1 cellular context compared by ENCODE assay signal in the genomic region with DNA sequence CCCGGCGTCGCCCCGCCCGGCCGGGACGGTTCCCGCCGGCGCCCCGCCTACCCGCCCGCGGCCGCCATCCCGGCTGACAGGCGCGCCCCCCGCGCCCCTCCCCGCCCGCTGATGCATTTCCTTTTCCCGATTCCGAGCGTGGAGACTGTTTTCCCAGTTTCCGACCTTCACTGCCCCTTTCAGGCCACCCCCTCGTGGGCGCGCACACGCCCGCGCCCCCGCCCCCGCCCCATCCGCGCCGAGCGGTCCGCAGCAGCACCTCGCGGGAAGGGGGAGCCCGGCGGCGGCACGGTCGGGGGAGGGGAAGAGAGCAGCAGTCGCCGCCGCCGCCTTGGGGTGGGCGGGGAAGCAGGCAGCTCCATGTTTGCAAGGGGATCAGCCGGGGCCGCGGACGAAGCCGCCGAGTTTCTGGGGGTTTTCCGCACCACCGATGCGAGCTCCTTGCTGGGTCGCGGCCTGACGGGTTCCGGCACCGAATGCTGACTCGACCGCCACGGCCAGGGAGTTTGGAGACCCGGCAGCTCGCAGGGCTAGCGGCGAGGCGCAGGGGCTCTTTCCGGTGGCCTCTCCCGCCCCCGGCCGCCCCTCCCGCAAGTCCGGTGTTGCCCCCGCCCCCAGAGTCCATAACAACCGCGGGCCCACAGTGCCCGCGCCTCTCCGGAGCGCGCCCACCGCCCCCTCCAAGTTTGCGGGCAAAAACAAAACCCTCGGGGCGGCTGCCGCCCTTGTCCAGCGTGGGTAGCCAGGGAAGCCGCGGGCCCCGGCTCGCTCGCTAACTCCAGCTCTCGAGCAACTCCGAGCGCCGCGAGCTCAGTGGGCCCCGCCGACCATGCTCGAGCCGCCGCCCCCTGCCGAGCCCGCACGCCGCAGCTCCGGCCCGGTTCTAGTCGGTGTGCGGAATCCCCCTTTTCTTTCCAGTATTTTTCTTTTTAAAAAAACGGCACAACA.
TF ChIP-seq lines count a peak whose summit lies in the region.

No MANE protein-coding gene starts in this region.

TF ChIP-seq in GM12878, 131 proteins besides CTCF, POLR2A, EP300 and RAD21 (continued from another document and continues in another):
- TF ChIP-seq, protein P1, sequence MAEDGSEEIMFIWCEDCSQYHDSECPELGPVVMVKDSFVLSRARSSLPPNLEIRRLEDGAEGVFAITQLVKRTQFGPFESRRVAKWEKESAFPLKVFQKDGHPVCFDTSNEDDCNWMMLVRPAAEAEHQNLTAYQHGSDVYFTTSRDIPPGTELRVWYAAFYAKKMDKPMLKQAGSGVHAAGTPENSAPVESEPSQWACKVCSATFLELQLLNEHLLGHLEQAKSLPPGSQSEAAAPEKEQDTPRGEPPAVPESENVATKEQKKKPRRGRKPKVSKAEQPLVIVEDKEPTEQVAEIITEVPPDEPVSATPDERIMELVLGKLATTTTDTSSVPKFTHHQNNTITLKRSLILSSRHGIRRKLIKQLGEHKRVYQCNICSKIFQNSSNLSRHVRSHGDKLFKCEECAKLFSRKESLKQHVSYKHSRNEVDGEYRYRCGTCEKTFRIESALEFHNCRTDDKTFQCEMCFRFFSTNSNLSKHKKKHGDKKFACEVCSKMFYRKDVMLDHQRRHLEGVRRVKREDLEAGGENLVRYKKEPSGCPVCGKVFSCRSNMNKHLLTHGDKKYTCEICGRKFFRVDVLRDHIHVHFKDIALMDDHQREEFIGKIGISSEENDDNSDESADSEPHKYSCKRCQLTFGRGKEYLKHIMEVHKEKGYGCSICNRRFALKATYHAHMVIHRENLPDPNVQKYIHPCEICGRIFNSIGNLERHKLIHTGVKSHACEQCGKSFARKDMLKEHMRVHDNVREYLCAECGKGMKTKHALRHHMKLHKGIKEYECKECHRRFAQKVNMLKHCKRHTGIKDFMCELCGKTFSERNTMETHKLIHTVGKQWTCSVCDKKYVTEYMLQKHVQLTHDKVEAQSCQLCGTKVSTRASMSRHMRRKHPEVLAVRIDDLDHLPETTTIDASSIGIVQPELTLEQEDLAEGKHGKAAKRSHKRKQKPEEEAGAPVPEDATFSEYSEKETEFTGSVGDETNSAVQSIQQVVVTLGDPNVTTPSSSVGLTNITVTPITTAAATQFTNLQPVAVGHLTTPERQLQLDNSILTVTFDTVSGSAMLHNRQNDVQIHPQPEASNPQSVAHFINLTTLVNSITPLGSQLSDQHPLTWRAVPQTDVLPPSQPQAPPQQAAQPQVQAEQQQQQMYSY (CRISPR knock-in tag; IDR thresholded peaks at IDR 0.05): no peak
- TF ChIP-seq NBN (IDR thresholded peaks at IDR 0.05): no peak; the same call in 1 of the 2 replicates
- peak; percentile 12; the same call in 1 of the 2 replicates for TF ChIP-seq BACH1 (IDR thresholded peaks at IDR 0.05; ENCODE audit: borderline replicate concordance)
- TF ChIP-seq, protein P2, sequence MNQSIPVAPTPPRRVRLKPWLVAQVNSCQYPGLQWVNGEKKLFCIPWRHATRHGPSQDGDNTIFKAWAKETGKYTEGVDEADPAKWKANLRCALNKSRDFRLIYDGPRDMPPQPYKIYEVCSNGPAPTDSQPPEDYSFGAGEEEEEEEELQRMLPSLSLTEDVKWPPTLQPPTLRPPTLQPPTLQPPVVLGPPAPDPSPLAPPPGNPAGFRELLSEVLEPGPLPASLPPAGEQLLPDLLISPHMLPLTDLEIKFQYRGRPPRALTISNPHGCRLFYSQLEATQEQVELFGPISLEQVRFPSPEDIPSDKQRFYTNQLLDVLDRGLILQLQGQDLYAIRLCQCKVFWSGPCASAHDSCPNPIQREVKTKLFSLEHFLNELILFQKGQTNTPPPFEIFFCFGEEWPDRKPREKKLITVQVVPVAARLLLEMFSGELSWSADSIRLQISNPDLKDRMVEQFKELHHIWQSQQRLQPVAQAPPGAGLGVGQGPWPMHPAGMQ (IDR thresholded peaks at IDR 0.05; ENCODE audit: borderline replicate concordance): no peak
- no peak for TF ChIP-seq MYC (IDR thresholded peaks at IDR 0.05; ENCODE audit: insufficient read depth, insufficient read length, insufficient replicate concordance, low read length, severe bottlenecking)
- TF ChIP-seq, protein P3, sequence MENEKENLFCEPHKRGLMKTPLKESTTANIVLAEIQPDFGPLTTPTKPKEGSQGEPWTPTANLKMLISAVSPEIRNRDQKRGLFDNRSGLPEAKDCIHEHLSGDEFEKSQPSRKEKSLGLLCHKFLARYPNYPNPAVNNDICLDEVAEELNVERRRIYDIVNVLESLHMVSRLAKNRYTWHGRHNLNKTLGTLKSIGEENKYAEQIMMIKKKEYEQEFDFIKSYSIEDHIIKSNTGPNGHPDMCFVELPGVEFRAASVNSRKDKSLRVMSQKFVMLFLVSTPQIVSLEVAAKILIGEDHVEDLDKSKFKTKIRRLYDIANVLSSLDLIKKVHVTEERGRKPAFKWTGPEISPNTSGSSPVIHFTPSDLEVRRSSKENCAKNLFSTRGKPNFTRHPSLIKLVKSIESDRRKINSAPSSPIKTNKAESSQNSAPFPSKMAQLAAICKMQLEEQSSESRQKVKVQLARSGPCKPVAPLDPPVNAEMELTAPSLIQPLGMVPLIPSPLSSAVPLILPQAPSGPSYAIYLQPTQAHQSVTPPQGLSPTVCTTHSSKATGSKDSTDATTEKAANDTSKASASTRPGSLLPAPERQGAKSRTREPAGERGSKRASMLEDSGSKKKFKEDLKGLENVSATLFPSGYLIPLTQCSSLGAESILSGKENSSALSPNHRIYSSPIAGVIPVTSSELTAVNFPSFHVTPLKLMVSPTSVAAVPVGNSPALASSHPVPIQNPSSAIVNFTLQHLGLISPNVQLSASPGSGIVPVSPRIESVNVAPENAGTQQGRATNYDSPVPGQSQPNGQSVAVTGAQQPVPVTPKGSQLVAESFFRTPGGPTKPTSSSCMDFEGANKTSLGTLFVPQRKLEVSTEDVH (IDR thresholded peaks at IDR 0.05; ENCODE audit: low read depth, partially characterized antibody): no peak
- no peak for TF ChIP-seq ATF7 (IDR thresholded peaks at IDR 0.05; ENCODE audit: low read depth)
- no peak for TF ChIP-seq ZZZ3 (IDR thresholded peaks at IDR 0.05; ENCODE audit: control insufficient read depth, insufficient read length, low read depth)
- TF ChIP-seq SPI1 (IDR thresholded peaks at IDR 0.05; ENCODE audit: borderline replicate concordance, insufficient read depth, low read depth, low read length): no peak
- TF ChIP-seq KAT2A (conservative IDR thresholded peaks at IDR 0.05; ENCODE audit: control insufficient read depth, low read depth, low read length): no peak
- peak; percentile 4; the same call in 1 of the 2 replicates for TF ChIP-seq MXI1 (IDR thresholded peaks at IDR 0.05; ENCODE audit: low read depth, low read length)
- TF ChIP-seq BCL11A (IDR thresholded peaks at IDR 0.05; ENCODE audit: low read depth, low read length): no peak
- no peak for TF ChIP-seq WRNIP1 (IDR thresholded peaks at IDR 0.05; ENCODE audit: borderline replicate concordance, low read depth, low read length)
- peak in 1 of 2 experiments; percentile 81; a peak in 2 of 3 replicates for TF ChIP-seq EGR1 (IDR thresholded peaks at IDR 0.05; ENCODE audit: borderline replicate concordance in 1 of 2, low read depth in 2 of 2, low read length in 2 of 2)
- TF ChIP-seq, protein P4, sequence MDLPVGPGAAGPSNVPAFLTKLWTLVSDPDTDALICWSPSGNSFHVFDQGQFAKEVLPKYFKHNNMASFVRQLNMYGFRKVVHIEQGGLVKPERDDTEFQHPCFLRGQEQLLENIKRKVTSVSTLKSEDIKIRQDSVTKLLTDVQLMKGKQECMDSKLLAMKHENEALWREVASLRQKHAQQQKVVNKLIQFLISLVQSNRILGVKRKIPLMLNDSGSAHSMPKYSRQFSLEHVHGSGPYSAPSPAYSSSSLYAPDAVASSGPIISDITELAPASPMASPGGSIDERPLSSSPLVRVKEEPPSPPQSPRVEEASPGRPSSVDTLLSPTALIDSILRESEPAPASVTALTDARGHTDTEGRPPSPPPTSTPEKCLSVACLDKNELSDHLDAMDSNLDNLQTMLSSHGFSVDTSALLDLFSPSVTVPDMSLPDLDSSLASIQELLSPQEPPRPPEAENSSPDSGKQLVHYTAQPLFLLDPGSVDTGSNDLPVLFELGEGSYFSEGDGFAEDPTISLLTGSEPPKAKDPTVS (IDR thresholded peaks at IDR 0.05; ENCODE audit: low read depth, low read length): no peak
- TF ChIP-seq, protein P5, sequence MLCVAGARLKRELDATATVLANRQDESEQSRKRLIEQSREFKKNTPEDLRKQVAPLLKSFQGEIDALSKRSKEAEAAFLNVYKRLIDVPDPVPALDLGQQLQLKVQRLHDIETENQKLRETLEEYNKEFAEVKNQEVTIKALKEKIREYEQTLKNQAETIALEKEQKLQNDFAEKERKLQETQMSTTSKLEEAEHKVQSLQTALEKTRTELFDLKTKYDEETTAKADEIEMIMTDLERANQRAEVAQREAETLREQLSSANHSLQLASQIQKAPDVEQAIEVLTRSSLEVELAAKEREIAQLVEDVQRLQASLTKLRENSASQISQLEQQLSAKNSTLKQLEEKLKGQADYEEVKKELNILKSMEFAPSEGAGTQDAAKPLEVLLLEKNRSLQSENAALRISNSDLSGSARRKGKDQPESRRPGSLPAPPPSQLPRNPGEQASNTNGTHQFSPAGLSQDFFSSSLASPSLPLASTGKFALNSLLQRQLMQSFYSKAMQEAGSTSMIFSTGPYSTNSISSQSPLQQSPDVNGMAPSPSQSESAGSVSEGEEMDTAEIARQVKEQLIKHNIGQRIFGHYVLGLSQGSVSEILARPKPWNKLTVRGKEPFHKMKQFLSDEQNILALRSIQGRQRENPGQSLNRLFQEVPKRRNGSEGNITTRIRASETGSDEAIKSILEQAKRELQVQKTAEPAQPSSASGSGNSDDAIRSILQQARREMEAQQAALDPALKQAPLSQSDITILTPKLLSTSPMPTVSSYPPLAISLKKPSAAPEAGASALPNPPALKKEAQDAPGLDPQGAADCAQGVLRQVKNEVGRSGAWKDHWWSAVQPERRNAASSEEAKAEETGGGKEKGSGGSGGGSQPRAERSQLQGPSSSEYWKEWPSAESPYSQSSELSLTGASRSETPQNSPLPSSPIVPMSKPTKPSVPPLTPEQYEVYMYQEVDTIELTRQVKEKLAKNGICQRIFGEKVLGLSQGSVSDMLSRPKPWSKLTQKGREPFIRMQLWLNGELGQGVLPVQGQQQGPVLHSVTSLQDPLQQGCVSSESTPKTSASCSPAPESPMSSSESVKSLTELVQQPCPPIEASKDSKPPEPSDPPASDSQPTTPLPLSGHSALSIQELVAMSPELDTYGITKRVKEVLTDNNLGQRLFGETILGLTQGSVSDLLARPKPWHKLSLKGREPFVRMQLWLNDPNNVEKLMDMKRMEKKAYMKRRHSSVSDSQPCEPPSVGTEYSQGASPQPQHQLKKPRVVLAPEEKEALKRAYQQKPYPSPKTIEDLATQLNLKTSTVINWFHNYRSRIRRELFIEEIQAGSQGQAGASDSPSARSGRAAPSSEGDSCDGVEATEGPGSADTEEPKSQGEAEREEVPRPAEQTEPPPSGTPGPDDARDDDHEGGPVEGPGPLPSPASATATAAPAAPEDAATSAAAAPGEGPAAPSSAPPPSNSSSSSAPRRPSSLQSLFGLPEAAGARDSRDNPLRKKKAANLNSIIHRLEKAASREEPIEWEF (IDR thresholded peaks at IDR 0.05; ENCODE audit: insufficient replicate concordance, low read depth, low read length): no peak
- TF ChIP-seq, protein P6, sequence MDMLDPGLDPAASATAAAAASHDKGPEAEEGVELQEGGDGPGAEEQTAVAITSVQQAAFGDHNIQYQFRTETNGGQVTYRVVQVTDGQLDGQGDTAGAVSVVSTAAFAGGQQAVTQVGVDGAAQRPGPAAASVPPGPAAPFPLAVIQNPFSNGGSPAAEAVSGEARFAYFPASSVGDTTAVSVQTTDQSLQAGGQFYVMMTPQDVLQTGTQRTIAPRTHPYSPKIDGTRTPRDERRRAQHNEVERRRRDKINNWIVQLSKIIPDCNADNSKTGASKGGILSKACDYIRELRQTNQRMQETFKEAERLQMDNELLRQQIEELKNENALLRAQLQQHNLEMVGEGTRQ (IDR thresholded peaks at IDR 0.05; ENCODE audit: borderline replicate concordance, low read depth, low read length): no peak
- TF ChIP-seq, protein P7, sequence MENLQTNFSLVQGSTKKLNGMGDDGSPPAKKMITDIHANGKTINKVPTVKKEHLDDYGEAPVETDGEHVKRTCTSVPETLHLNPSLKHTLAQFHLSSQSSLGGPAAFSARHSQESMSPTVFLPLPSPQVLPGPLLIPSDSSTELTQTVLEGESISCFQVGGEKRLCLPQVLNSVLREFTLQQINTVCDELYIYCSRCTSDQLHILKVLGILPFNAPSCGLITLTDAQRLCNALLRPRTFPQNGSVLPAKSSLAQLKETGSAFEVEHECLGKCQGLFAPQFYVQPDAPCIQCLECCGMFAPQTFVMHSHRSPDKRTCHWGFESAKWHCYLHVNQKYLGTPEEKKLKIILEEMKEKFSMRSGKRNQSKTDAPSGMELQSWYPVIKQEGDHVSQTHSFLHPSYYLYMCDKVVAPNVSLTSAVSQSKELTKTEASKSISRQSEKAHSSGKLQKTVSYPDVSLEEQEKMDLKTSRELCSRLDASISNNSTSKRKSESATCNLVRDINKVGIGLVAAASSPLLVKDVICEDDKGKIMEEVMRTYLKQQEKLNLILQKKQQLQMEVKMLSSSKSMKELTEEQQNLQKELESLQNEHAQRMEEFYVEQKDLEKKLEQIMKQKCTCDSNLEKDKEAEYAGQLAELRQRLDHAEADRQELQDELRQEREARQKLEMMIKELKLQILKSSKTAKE (IDR thresholded peaks at IDR 0.05; ENCODE audit: low read depth, poor library complexity, severe bottlenecking): no peak
- TF ChIP-seq BHLHE40 (IDR thresholded peaks at IDR 0.05; ENCODE audit: borderline replicate concordance in 1 of 2, low read depth in 2 of 2, low read length in 1 of 2): peak in 1 of 2 experiments; percentile 58; a peak in 2 of 4 replicates
- TF ChIP-seq, protein P8, sequence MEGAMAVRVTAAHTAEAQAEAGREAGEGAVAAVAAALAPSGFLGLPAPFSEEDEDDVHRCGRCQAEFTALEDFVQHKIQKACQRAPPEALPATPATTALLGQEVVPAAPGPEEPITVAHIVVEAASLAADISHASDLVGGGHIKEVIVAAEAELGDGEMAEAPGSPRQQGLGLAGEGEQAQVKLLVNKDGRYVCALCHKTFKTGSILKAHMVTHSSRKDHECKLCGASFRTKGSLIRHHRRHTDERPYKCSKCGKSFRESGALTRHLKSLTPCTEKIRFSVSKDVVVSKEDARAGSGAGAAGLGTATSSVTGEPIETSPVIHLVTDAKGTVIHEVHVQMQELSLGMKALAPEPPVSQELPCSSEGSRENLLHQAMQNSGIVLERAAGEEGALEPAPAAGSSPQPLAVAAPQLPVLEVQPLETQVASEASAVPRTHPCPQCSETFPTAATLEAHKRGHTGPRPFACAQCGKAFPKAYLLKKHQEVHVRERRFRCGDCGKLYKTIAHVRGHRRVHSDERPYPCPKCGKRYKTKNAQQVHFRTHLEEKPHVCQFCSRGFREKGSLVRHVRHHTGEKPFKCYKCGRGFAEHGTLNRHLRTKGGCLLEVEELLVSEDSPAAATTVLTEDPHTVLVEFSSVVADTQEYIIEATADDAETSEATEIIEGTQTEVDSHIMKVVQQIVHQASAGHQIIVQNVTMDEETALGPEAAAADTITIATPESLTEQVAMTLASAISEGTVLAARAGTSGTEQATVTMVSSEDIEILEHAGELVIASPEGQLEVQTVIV (IDR thresholded peaks at IDR 0.05; ENCODE audit: borderline replicate concordance, partially characterized antibody): no peak
- TF ChIP-seq ZNF24 (IDR thresholded peaks at IDR 0.05): no peak
- TF ChIP-seq KDM1A (IDR thresholded peaks at IDR 0.05; ENCODE audit: borderline replicate concordance): no peak
- 0 out of 2 replicates have a peak, but pooled peaks have one; percentile 39 for TF ChIP-seq POLR2AphosphoS5 (IDR thresholded peaks at IDR 0.05; ENCODE audit: low read length)
- TF ChIP-seq, protein P9, sequence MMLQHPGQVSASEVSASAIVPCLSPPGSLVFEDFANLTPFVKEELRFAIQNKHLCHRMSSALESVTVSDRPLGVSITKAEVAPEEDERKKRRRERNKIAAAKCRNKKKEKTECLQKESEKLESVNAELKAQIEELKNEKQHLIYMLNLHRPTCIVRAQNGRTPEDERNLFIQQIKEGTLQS (IDR thresholded peaks at IDR 0.05; ENCODE audit: borderline replicate concordance, extremely low read depth, low read depth, low read length): no peak
- TF ChIP-seq POLR2AphosphoS2 (IDR thresholded peaks at IDR 0.05; ENCODE audit: low read depth, low read length): no peak
- TF ChIP-seq SMC3 (IDR thresholded peaks at IDR 0.05; ENCODE audit: borderline replicate concordance, low read length): no peak
- TF ChIP-seq HDGF (IDR thresholded peaks at IDR 0.05): 0 out of 2 replicates have a peak, but pooled peaks have one; percentile 20
